8 cellular contexts compared by ENCODE assay signal in genomic region chr20:63574156-63574828, GRCh38. TPM values are rescaled to one million over a fixed set of nuclear protein-coding genes. Genes with fewer than 3 reads are reported as not detected.
DNase-seq lines count a peak whose midpoint lies in the region; ATAC-seq and TF ChIP-seq lines count a peak whose summit lies in the region.

Gene HELZ2, minus strand, starts transcription at chr20:63574239. Its CDS starts 1,854 bp downstream, at chr20:63572385.

- H3K36me3 Mint-ChIP-seq in activated CD8-positive, alpha-beta T cell treated with anti-CD3 and anti-CD28 coated beads for 36 hours (ENCODE audit: low read depth): no peaks in the 10 kb centered on the region
- H3K36me3 Mint-ChIP-seq in endothelial cell (ENCODE audit: low read depth, unreplicated experiment) (no peaks in the 10 kb centered on the region), mesothelial cell of epicardium (no peaks in the 10 kb centered on the region)
- H3K36me3 Mint-ChIP-seq in stimulated activated naive B cell treated with anti-CD40 and anti-IgM and Interleukin-4, amounts not matched to agents 10 μg/mL and 1 μg/mL and 100 μg/mL, for 72 hours: peaks cover 0 to 1% of the 10 kb centered on the region in 2 donors

- peak within 1 kb of the TSS; percentile 66 for H3K4me3 Mint-ChIP-seq in activated CD8-positive, alpha-beta T cell treated with anti-CD3 and anti-CD28 coated beads for 36 hours
- peak within 1 kb of the TSS; percentile 83 for H3K4me3 Mint-ChIP-seq in endothelial cell (ENCODE audit: unreplicated experiment)
- peak within 1 kb of the TSS; percentile 78 for H3K4me3 Mint-ChIP-seq in mesothelial cell of epicardium
- peak within 1 kb of the TSS; percentile 89 to 92 for H3K4me3 Mint-ChIP-seq in stimulated activated naive B cell treated with anti-CD40 and anti-IgM and Interleukin-4, amounts not matched to agents 10 μg/mL and 1 μg/mL and 100 μg/mL, for 72 hours

- peaks cover under 1% of the 10 kb centered on the region for H3K4me1 Mint-ChIP-seq in activated CD8-positive, alpha-beta T cell treated with anti-CD3 and anti-CD28 coated beads for 36 hours (ENCODE audit: low read depth)
- H3K4me1 Mint-ChIP-seq in endothelial cell (ENCODE audit: unreplicated experiment) (no peaks in the 10 kb centered on the region), mesothelial cell of epicardium (no peaks in the 10 kb centered on the region)
- peaks cover 8 to 11% of the 10 kb centered on the region in 2 donors for H3K4me1 Mint-ChIP-seq in stimulated activated naive B cell treated with anti-CD40 and anti-IgM and Interleukin-4, amounts not matched to agents 10 μg/mL and 1 μg/mL and 100 μg/mL, for 72 hours

- CTCF ChIA-PET in activated CD8-positive, alpha-beta T cell treated with anti-CD3 and anti-CD28 coated beads for 36 hours (lab: Charles Lee): interaction anchor here (1.3 to 1.6 kb wide), 2 partner anchors 36 to 37 kb away, joined by 5 to 6 read pairs; partner anchors contain the start of gene PTK6

- H3K27me3 Mint-ChIP-seq in activated CD8-positive, alpha-beta T cell treated with anti-CD3 and anti-CD28 coated beads for 36 hours: peaks cover 5% of the 10 kb centered on the region
- peaks cover 2% of the 10 kb centered on the region for H3K27me3 Mint-ChIP-seq in endothelial cell (ENCODE audit: unreplicated experiment)
- peaks cover 2% of the 10 kb centered on the region for H3K27me3 Mint-ChIP-seq in mesothelial cell of epicardium (ENCODE audit: low read depth)
- H3K27me3 Mint-ChIP-seq in stimulated activated naive B cell treated with anti-CD40 and anti-IgM and Interleukin-4, amounts not matched to agents 10 μg/mL and 1 μg/mL and 100 μg/mL, for 72 hours: peaks cover 3 to 10% of the 10 kb centered on the region in 2 donors

- intact Hi-C loops in activated CD8-positive, alpha-beta T cell treated with anti-CD3 and anti-CD28 coated beads for 36 hours (cut with micrococcal nuclease): no loop called here

- H3K9me3 Mint-ChIP-seq in activated CD8-positive, alpha-beta T cell treated with anti-CD3 and anti-CD28 coated beads for 36 hours: no peaks in the 10 kb centered on the region
- no peaks in the 10 kb centered on the region for H3K9me3 Mint-ChIP-seq in endothelial cell (ENCODE audit: unreplicated experiment)
- H3K9me3 Mint-ChIP-seq in mesothelial cell of epicardium: no peaks in the 10 kb centered on the region
- H3K9me3 Mint-ChIP-seq in stimulated activated naive B cell treated with anti-CD40 and anti-IgM and Interleukin-4, amounts not matched to agents 10 μg/mL and 1 μg/mL and 100 μg/mL, for 72 hours: no peaks in the 10 kb centered on the region

- peak; percentile 88 for ATAC-seq in activated CD8-positive, alpha-beta T cell treated with anti-CD3 and anti-CD28 coated beads for 36 hours
- ATAC-seq in stimulated activated naive B cell treated with anti-CD40 and anti-IgM and Interleukin-4, amounts not matched to agents 10 μg/mL and 1 μg/mL and 100 μg/mL, for 72 hours (replicated peaks): peak; percentile 92
- ATAC-seq in GM18858 (IDR thresholded peaks at IDR 0.05; ENCODE audit: unreplicated experiment): no peak

- POLR2A ChIA-PET in activated CD8-positive, alpha-beta T cell treated with anti-CD3 and anti-CD28 coated beads for 36 hours (lab: Charles Lee): interaction anchor here (0.7 to 1.3 kb wide), 3 partner anchors 16 to 83 kb away, joined by 3 to 4 read pairs (median 3); partner anchors contain the start of gene RTEL1

- DNase-seq in Caki2 (ENCODE audit: low read depth) (peak; percentile 45), H4 (ENCODE audit: low spot score) (peak; percentile 60), NCI-H460 (ENCODE audit: extremely low read depth, low read depth) (peak; percentile 69), endothelial cell (ENCODE audit: low spot score) (peak; percentile 54), mesothelial cell of epicardium (ENCODE audit: low spot score in 2 of 2, unreplicated experiment in 2 of 2) (peak; percentile 49 to 66)
- DNase-seq in activated CD8-positive, alpha-beta T cell treated with anti-CD3 and anti-CD28 coated beads for 36 hours: peak; percentile 77
- no peak for DNase-seq in stimulated activated naive B cell treated with anti-CD40 and anti-IgM and Interleukin-4, amounts not matched to agents 10 μg/mL and 1 μg/mL and 100 μg/mL, for 72 hours

- in situ Hi-C loops in Caki2 (cut with HindIII; ENCODE audit: low pct_unique_long_range_greater_than_20kb, low sequenced_read_pairs): no loop called here

- peak within 1 kb of the TSS; percentile 25 for H3K27ac Mint-ChIP-seq in activated CD8-positive, alpha-beta T cell treated with anti-CD3 and anti-CD28 coated beads for 36 hours
- H3K27ac Mint-ChIP-seq in endothelial cell (ENCODE audit: unreplicated experiment) (no peak within 1 kb of the TSS), mesothelial cell of epicardium (peak within 1 kb of the TSS; percentile 82)
- peak within 1 kb of the TSS; percentile 93 for H3K27ac Mint-ChIP-seq in stimulated activated naive B cell treated with anti-CD40 and anti-IgM and Interleukin-4, amounts not matched to agents 10 μg/mL and 1 μg/mL and 100 μg/mL, for 72 hours

- TF ChIP-seq CTCF in activated CD8-positive, alpha-beta T cell treated with anti-CD3 and anti-CD28 coated beads for 36 hours (IDR thresholded peaks at IDR 0.05): no peak
- no peak for TF ChIP-seq CTCF in endothelial cell (IDR thresholded peaks at IDR 0.05; ENCODE audit: unreplicated experiment)
- no peak for TF ChIP-seq CTCF in mesothelial cell of epicardium (IDR thresholded peaks at IDR 0.05; ENCODE audit: unreplicated experiment)

RNA-seq across cellular contexts. Expression of gene HELZ2, which starts in this region (rescaled TPM):
- total RNA-seq in Caki2 (2014; rRNA removed; shearing (Covaris generic); ENCODE audit: low replicate concordance): 26.3 and 30.3 TPM in 2 replicates
- 12.3 and 23.2 TPM in 2 replicates for total RNA-seq in H4 (2014; rRNA removed; shearing (Covaris generic))
- 10.1 and 12.1 TPM in 2 replicates for total RNA-seq in NCI-H460 (2014; rRNA removed; shearing (Covaris generic))
- 20.7 and 23.6 TPM in 2 replicates for polyA plus RNA-seq in NCI-H460 (2014; cell fraction: nucleus; rRNA removed)
- total RNA-seq in activated CD8-positive, alpha-beta T cell treated with anti-CD3 and anti-CD28 coated beads for 36 hours: 10 to 100 TPM; 14.3 to 17.6 TPM
- total RNA-seq in endothelial cell (ENCODE audit: unreplicated experiment): 15.3 TPM
- total RNA-seq in mesothelial cell of epicardium: 35.1 to 44.4 TPM (median 40.0 TPM) in 3 replicates
